In the genomic region with DNA sequence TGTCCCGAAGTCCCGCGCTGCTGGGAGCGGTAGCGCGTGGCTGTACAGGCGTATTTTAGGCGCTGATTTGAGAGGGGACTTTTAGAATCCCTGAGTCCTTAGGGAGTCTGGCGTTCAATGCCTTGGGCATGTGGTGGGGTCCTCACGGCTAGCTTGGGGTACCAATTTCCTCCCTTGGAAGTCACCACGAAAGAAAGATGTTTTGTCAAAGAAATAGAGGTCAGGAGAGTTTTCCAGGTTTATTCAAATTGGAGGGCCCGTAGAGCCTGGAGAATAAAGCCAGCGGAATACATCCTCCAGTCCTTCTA, we compare ENCODE assay signal across 8 cellular contexts.
DNase-seq lines count a peak whose midpoint lies in the region; ATAC-seq and TF ChIP-seq lines count a peak whose summit lies in the region.

No MANE protein-coding gene starts in this region.

- H3K27ac Mint-ChIP-seq in CD4-positive, alpha-beta memory T cell, result peak overlapping the region; percentile 83 to 94 (median 91)
- H3K27ac Mint-ChIP-seq in neural crest cell (ENCODE audit: unreplicated experiment), result peak overlapping the region; percentile 90

- CTCF ChIA-PET in CD4-positive, alpha-beta memory T cell (lab: Charles Lee; ENCODE audit: partially characterized antibody), result interaction anchor here (0.8 kb wide), 1 partner anchor 356 kb away, joined by 4 read pairs; a partner anchor contains a TSS

- H3K36me3 Mint-ChIP-seq in CD4-positive, alpha-beta memory T cell, result peaks cover 0 to 4% of the 10 kb centered on the region in 2 donors
- peaks cover 5% of the 10 kb centered on the region for H3K36me3 Mint-ChIP-seq in neural crest cell (ENCODE audit: low read depth)

- H3K4me3 ChIP-seq in CD4-positive, alpha-beta memory T cell (ENCODE audit: low read length in 2 of 2), result peak overlapping the region; percentile 30 to 74
- H3K4me3 ChIP-seq in LNCaP clone FGC (ENCODE audit: low read depth, low read length), result peak overlapping the region; percentile 76
- H3K4me3 ChIP-seq in duodenal mucosa (ENCODE audit: low read depth in 1 of 2, low read length in 2 of 2), result peak overlapping the region; percentile 84 to 85

- no peaks in the 10 kb centered on the region for H3K9me3 Mint-ChIP-seq in CD4-positive, alpha-beta memory T cell
- H3K9me3 Mint-ChIP-seq in neural crest cell, result peaks cover 4% of the 10 kb centered on the region

- in situ Hi-C loops in GM13976 (cut with MboI; ENCODE audit: low sequenced_read_pairs, unreplicated experiment), result no loop called here

- H3K36me3 ChIP-seq in CD4-positive, alpha-beta memory T cell (ENCODE audit: insufficient read depth, low read length), result no peaks in the 10 kb centered on the region
- no peaks in the 10 kb centered on the region for H3K36me3 ChIP-seq in duodenal mucosa (ENCODE audit: control insufficient read depth in 1 of 2, insufficient read depth in 2 of 2, low read length in 2 of 2)

- H3K4me1 ChIP-seq in CD4-positive, alpha-beta memory T cell (ENCODE audit: insufficient read depth, low read length), result peaks cover 22% of the 10 kb centered on the region
- H3K4me1 ChIP-seq in duodenal mucosa (ENCODE audit: control insufficient read depth in 1 of 2, insufficient read depth in 2 of 2, low read length in 2 of 2), result peaks cover 5% of the 10 kb centered on the region in 2 donors

- no peaks in the 10 kb centered on the region for H3K9me3 ChIP-seq in CD4-positive, alpha-beta memory T cell (ENCODE audit: control insufficient read depth in 1 of 2, low read length in 2 of 2)
- no peaks in the 10 kb centered on the region for H3K9me3 ChIP-seq in duodenal mucosa (ENCODE audit: control insufficient read depth in 1 of 2, low read length in 2 of 2)

- intact Hi-C loops in CD4-positive, alpha-beta memory T cell (cut with micrococcal nuclease), result loop anchor here (1.0 kb wide), 4 partner anchors 65 to 356 kb away; a partner anchor contains a TSS

- H3K27me3 ChIP-seq in CD4-positive, alpha-beta memory T cell (ENCODE audit: insufficient read depth, low read length), result no peaks in the 10 kb centered on the region
- no peaks in the 10 kb centered on the region for H3K27me3 ChIP-seq in duodenal mucosa (ENCODE audit: control insufficient read depth in 1 of 2, insufficient read depth in 2 of 2, low read length in 2 of 2)

- POLR2A ChIA-PET in CD4-positive, alpha-beta memory T cell (lab: Charles Lee; ENCODE audit: partially characterized antibody), result interaction anchor here (1.5 to 3.9 kb wide), 4 partner anchors 61 to 355 kb away, joined by 3 to 67 read pairs (median 13); a partner anchor contains a TSS

- no peaks in the 10 kb centered on the region for H3K27me3 Mint-ChIP-seq in CD4-positive, alpha-beta memory T cell
- no peaks in the 10 kb centered on the region for H3K27me3 Mint-ChIP-seq in neural crest cell (ENCODE audit: low read depth)

- DNase-seq in CD4-positive, alpha-beta memory T cell, result no peak
- DNase-seq in LNCaP clone FGC (ENCODE audit: low read depth), result no peak
- no peak for DNase-seq in neural crest cell (ENCODE audit: low read depth, low spot score)
- DNase-seq in NCI-H2029 treated with DMSO at 0.1 percent for 48 hours (lab: John Stamatoyannopoulos, UW), result no peak
- no peak for DNase-seq in GM13976 (ENCODE audit: low spot score)
- DNase-seq in NCI-H526 treated with DMSO at 0.1 percent for 48 hours (lab: John Stamatoyannopoulos, UW), result no peak

- ATAC-seq in GM21717 (IDR thresholded peaks at IDR 0.05; ENCODE audit: unreplicated experiment), result no peak

- no peak for TF ChIP-seq CTCF in LNCaP clone FGC (IDR thresholded peaks at IDR 0.05; ENCODE audit: control insufficient read depth, extremely low read depth, insufficient read depth)
- no peak for TF ChIP-seq CTCF in neural crest cell (conservative IDR thresholded peaks at IDR 0.05)
- no peak for TF ChIP-seq CTCF in GM13976 (IDR thresholded peaks at IDR 0.05; ENCODE audit: borderline replicate concordance, control extremely low read depth, extremely low read depth, insufficient read depth, missing control alignments)

- H3K4me1 Mint-ChIP-seq in CD4-positive, alpha-beta memory T cell, result peaks cover 14 to 27% (median 21%) of the 10 kb centered on the region in 4 donors
- H3K4me1 Mint-ChIP-seq in neural crest cell, result peaks cover 20% of the 10 kb centered on the region

- H3K27ac ChIP-seq in CD4-positive, alpha-beta memory T cell (ENCODE audit: low read depth, low read length), result peak overlapping the region; percentile 90
- peak overlapping the region; percentile 98 for H3K27ac ChIP-seq in duodenal mucosa (ENCODE audit: low read depth, low read length)

- peak overlapping the region; percentile 83 to 91 for H3K9ac ChIP-seq in duodenal mucosa (ENCODE audit: low read depth in 1 of 2, low read length in 2 of 2)

- H3K4me3 Mint-ChIP-seq in CD4-positive, alpha-beta memory T cell, result peak overlapping the region; percentile 85 to 97 (median 87)
- H3K4me3 Mint-ChIP-seq in neural crest cell, result peak overlapping the region; percentile 87
